In the genomic region with DNA sequence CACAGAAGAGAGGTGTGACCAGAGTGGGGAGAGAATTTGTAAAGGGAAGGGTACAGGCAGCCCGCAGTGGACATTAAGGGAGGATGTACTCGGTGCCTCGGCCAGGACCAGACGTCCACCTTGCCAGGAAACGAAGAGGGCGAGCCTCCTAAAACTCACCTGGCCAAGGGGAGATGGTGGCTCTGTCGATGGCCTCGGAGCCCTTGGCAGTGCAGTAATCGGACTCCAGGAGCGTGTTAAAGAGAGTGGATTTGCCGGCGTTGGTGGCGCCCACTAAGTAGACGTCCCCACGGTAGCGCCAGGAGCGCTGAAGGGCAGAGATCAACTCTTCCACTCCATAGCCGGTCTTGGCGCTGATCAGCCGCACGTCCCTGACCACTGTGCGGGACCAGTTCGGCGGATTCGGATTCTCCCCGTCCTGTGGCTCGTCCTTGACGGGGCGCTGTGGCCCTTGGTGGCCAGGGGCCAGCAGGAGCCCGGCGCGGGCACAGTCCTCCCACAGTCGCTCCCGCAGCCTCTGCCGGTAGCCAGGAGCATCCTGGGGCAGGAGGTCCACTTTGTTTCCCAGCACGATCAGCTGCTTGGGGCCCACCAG, we compare ENCODE assay signal across 8 cellular contexts. TPM values are rescaled to one million over a fixed set of nuclear protein-coding genes. Genes with fewer than 3 reads are reported as not detected.
DNase-seq lines count a peak whose midpoint lies in the region; ATAC-seq and TF ChIP-seq lines count a peak whose summit lies in the region.

No MANE protein-coding gene starts in this region.

- H3K4me1 ChIP-seq in iPS-20b (ENCODE audit: insufficient read depth, low read length) (peaks cover 3% of the 10 kb centered on the region; the same call in 1 of the 2 replicates), stomach (peaks cover 31 to 54% (median 47%) of the 10 kb centered on the region in 4 donors)

- DNase-seq in CD14-positive monocyte (ENCODE audit: low spot score) (no peak), HK-2 (ENCODE audit: unreplicated experiment) (peak; percentile 56), stomach (peak; percentile 27), SKM-1 treated with dmso at 0.1 percent for 144 hours (lab: John Stamatoyannopoulos, UW; ENCODE audit: unreplicated experiment) (no peak), epidermal melanocyte (ENCODE audit: insufficient read length, low spot score) (no peak)
- no peak for DNase-seq in activated naive CD8-positive, alpha-beta T cell treated with anti-CD3 and anti-CD28 coated beads, Interleukin-2, amount 10 ng/mL, durations not matched to agents 7 days and 5 days

- intact Hi-C loops in CD14-positive monocyte (cut with micrococcal nuclease) = loop anchor here (5.0 kb wide), 2 partner anchors 69 to 539 kb away; partner anchors contain the start of genes REST (in 2 of the 2), PAICS (in 1 of the 2) and PPAT (in 1 of the 2)
- intact Hi-C loops in stomach (cut with DNase I; ENCODE audit: low total_unique reads) = loop anchor here (5.0 kb wide), 1 partner anchor 69 kb away; the partner anchor contains the start of gene REST

- no peaks in the 10 kb centered on the region for H3K27me3 Mint-ChIP-seq in CD14-positive monocyte (ENCODE audit: low read depth in 3 of 3)
- no peaks in the 10 kb centered on the region for H3K27me3 Mint-ChIP-seq in activated naive CD8-positive, alpha-beta T cell treated with anti-CD3 and anti-CD28 coated beads, Interleukin-2, amount 10 ng/mL, durations not matched to agents 7 days and 5 days

- TF ChIP-seq CTCF in CD14-positive monocyte (IDR thresholded peaks at IDR 0.05) = no peak
- no peak for TF ChIP-seq CTCF in stomach (IDR thresholded peaks at IDR 0.05)

- H3K36me3 ChIP-seq in iPS-20b (ENCODE audit: insufficient read depth, low read depth, low read length) (peaks cover 29% of the 10 kb centered on the region), stomach (peaks cover 23 to 34% (median 32%) of the 10 kb centered on the region in 4 donors)

- H3K4me3 ChIP-seq in iPS-20b (ENCODE audit: low read length) (peak overlapping the region; percentile 100), stomach (peak overlapping the region; percentile 73 to 99 (median 96))

- H3K4me1 Mint-ChIP-seq in CD14-positive monocyte = peaks cover 30% of the 10 kb centered on the region
- H3K4me1 Mint-ChIP-seq in activated naive CD8-positive, alpha-beta T cell treated with anti-CD3 and anti-CD28 coated beads, Interleukin-2, amount 10 ng/mL, durations not matched to agents 7 days and 5 days = peaks cover 41% of the 10 kb centered on the region

- no peak for ATAC-seq in activated naive CD8-positive, alpha-beta T cell treated with anti-CD3 and anti-CD28 coated beads, Interleukin-2, amount 10 ng/mL, durations not matched to agents 7 days and 5 days (ENCODE audit: low read depth)
- ATAC-seq in GM18861 (IDR thresholded peaks at IDR 0.05; ENCODE audit: unreplicated experiment) = no peak

- peak overlapping the region in 3 of 7 donors; percentile 65 to 74 (median 68) for H3K27ac Mint-ChIP-seq in CD14-positive monocyte
- peak overlapping the region; percentile 17 for H3K27ac Mint-ChIP-seq in activated naive CD8-positive, alpha-beta T cell treated with anti-CD3 and anti-CD28 coated beads, Interleukin-2, amount 10 ng/mL, durations not matched to agents 7 days and 5 days

- WGBS in stomach, 5 donors = 0 to 4% (median 2%) methylated on average over 7 to 36 of the region's 36 CpGs

- H3K36me3 Mint-ChIP-seq in CD14-positive monocyte = peaks cover 26 to 43% of the 10 kb centered on the region in 2 donors
- peaks cover 41% of the 10 kb centered on the region for H3K36me3 Mint-ChIP-seq in activated naive CD8-positive, alpha-beta T cell treated with anti-CD3 and anti-CD28 coated beads, Interleukin-2, amount 10 ng/mL, durations not matched to agents 7 days and 5 days

- POLR2A ChIA-PET in activated naive CD8-positive, alpha-beta T cell treated with anti-CD3 and anti-CD28 coated beads, Interleukin-2, amount 10 ng/mL, durations not matched to agents 7 days and 5 days (lab: Charles Lee) = interaction anchor here (3.8 to 4.7 kb wide), 3 partner anchors 13 to 541 kb away, joined by 22 to 107 read pairs (median 43); partner anchors contain the start of genes PAICS, PPAT and REST

- no peak overlapping the region for H3K27ac ChIP-seq in iPS-20b (ENCODE audit: low read length)
- peak overlapping the region; percentile 88 to 94 (median 93) for H3K27ac ChIP-seq in stomach

- no peak for TF ChIP-seq EP300 in stomach (IDR thresholded peaks at IDR 0.05)

- H3K9me3 ChIP-seq in iPS-20b (ENCODE audit: insufficient read depth, low read depth, low read length) (0 out of 2 replicates have a peak, but pooled peaks cover 4% of the 10 kb centered on the region), stomach (peaks cover 3 to 14% (median 8%) of the 10 kb centered on the region in 4 donors)

- peaks cover 0 to 9% (median 3%) of the 10 kb centered on the region in 7 donors for H3K9me3 Mint-ChIP-seq in CD14-positive monocyte
- peaks cover 12% of the 10 kb centered on the region for H3K9me3 Mint-ChIP-seq in activated naive CD8-positive, alpha-beta T cell treated with anti-CD3 and anti-CD28 coated beads, Interleukin-2, amount 10 ng/mL, durations not matched to agents 7 days and 5 days

- no peak for TF ChIP-seq POLR2A in stomach (IDR thresholded peaks at IDR 0.05)

- H3K27me3 ChIP-seq in iPS-20b (ENCODE audit: insufficient read depth, low read length) (no peaks in the 10 kb centered on the region), stomach (no peaks in the 10 kb centered on the region)

- H3K4me3 Mint-ChIP-seq in CD14-positive monocyte = peak overlapping the region; percentile 100
- H3K4me3 Mint-ChIP-seq in activated naive CD8-positive, alpha-beta T cell treated with anti-CD3 and anti-CD28 coated beads, Interleukin-2, amount 10 ng/mL, durations not matched to agents 7 days and 5 days = peak overlapping the region; percentile 99

- H3K9ac ChIP-seq in iPS-20b (ENCODE audit: low read depth, low read length) = peak overlapping the region; percentile 97; the same call in 1 of the 2 replicates

RNA-seq across cellular contexts. Expression of gene NOA1, which starts 1.0 kb away (rescaled TPM):
- polyA plus RNA-seq in CD14-positive monocyte (10 to 100 TPM; 10.4 to 11.5 TPM), stomach (10 to 100 TPM; 10.1 to 20.0 (median 10.5) TPM)
- total RNA-seq in activated naive CD8-positive, alpha-beta T cell treated with anti-CD3 and anti-CD28 coated beads, Interleukin-2, amount 10 ng/mL, durations not matched to agents 7 days and 5 days = 10 to 100 TPM; 22.4 to 23.6 TPM
- 10 to 100 TPM in 4 of 5 donors, 1 to 10 TPM in 1; 1.2 to 81.7 (median 13.6) TPM for total RNA-seq in stomach

RNA-seq across cellular contexts. Expression of gene POLR2B, which starts 2.3 kb away (rescaled TPM):
- polyA plus RNA-seq in CD14-positive monocyte (10 to 100 TPM; 29.0 to 36.1 TPM), stomach (10 to 100 TPM; 20.5 to 26.2 (median 24.8) TPM)
- total RNA-seq in activated naive CD8-positive, alpha-beta T cell treated with anti-CD3 and anti-CD28 coated beads, Interleukin-2, amount 10 ng/mL, durations not matched to agents 7 days and 5 days = 100 to 1,000 TPM; 117 TPM
- total RNA-seq in stomach = 100 to 1,000 TPM in 3 of 5 donors, 10 to 100 TPM in 2; 18.5 to 446 (median 127) TPM

Comparison
In these comparisons a context has a peak if more than half of its experiments do, and no peak if none do; other contexts are left out.
1. DNase-seq: peak in HK-2 (single experiment) and stomach (single experiment); none in CD14-positive monocyte (single experiment), activated naive CD8-positive, alpha-beta T cell treated with anti-CD3 and anti-CD28 coated beads, Interleukin-2, amount 10 ng/mL, durations not matched to agents 7 days and 5 days (single experiment), SKM-1 treated with dmso at 0.1 percent for 144 hours (single experiment) and epidermal melanocyte (single experiment).